Comparison of ENCODE assay signal across 22 cellular contexts in the genomic region with DNA sequence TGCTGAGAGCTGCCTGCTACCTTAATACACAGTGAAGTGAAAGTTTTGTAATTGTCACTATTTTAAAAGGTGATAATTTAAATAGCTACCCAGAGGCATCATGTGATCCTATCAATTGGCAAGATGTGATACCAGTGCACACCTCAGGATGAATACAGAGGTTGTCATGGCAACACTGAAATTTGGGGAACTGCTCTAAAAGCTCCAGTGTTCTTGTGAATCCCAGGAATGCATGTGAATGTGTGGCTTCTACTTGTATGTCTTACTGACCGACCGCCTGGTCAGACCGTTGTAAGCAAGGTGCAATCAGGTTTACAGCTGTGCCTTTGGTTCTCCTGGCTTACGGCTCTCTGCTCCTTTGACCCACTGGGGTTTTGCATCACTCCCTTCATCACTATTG.
"Had no signal": no experiment of that assay in that cellular context is flagged by ENCODE, and none has a peak within 500 bp of the region (broad histone marks: within the 10 kb centered on the region; RNA-seq: fewer than 3 reads in every experiment).

No MANE protein-coding gene starts in this region.

- H3K27me3 ChIP-seq: esophagus muscularis mucosa, hepatocyte, pancreas had no signal

- H3K27ac ChIP-seq: epithelial cell of prostate, esophagus muscularis mucosa, foreskin keratinocyte, hepatocyte, pancreas had no signal

- H2AFZ ChIP-seq: hepatocyte had no signal

- H3K9me3 ChIP-seq: esophagus muscularis mucosa, pancreas had no signal

- H3K4me2 ChIP-seq: hepatocyte, smooth muscle cell had no signal

- H3K27me3 Mint-ChIP-seq: dendritic cell treated with granulocyte-macrophage colony-stimulating factor and Interleukin-4, amounts not matched to agents 40 ng/mL and 50 ng/mL, for 4 days; effector memory CD8-positive, alpha-beta T cell; progenitor cell of endocrine pancreas; type B pancreatic cell had no signal

- H3K36me3 Mint-ChIP-seq: mesothelial cell of epicardium, natural killer cell, type B pancreatic cell had no signal

- H3K4me1 ChIP-seq: esophagus muscularis mucosa, pancreas had no signal

- H3K4me3 ChIP-seq: esophagus muscularis mucosa, hepatocyte, pancreas, smooth muscle cell had no signal

- H3K4me1 Mint-ChIP-seq: natural killer cell, neural crest cell had no signal

- DNase-seq: effector memory CD8-positive, alpha-beta T cell; foreskin keratinocyte; head of caudate nucleus; mammary epithelial cell; natural killer cell; occipital lobe; pancreas; right cardiac atrium; stimulated activated CD4-positive, alpha-beta T cell treated with anti-CD3 and anti-CD28 coated beads, Interleukin-2, amount 100 ng/mL, for 48 hours; stimulated activated naive CD4-positive, alpha-beta T cell treated with Interleukin-2 at 50 U/mL for 16 hours had no signal

- H3K4me3 Mint-ChIP-seq: dendritic cell treated with granulocyte-macrophage colony-stimulating factor and Interleukin-4, amounts not matched to agents 40 ng/mL and 50 ng/mL, for 4 days; effector memory CD8-positive, alpha-beta T cell; mesothelial cell of epicardium; natural killer cell; neural crest cell; type B pancreatic cell had no signal

- FAIRE-seq: colon, islet of Langerhans, pancreas, urothelium cell line had no signal

- H3K27ac Mint-ChIP-seq: dendritic cell treated with granulocyte-macrophage colony-stimulating factor and Interleukin-4, amounts not matched to agents 40 ng/mL and 50 ng/mL, for 4 days; effector memory CD8-positive, alpha-beta T cell; mesothelial cell of epicardium; natural killer cell; progenitor cell of endocrine pancreas; type B pancreatic cell had no signal

- H3K9me3 Mint-ChIP-seq: dendritic cell treated with granulocyte-macrophage colony-stimulating factor and Interleukin-4, amounts not matched to agents 40 ng/mL and 50 ng/mL, for 4 days; effector memory CD8-positive, alpha-beta T cell; mesothelial cell of epicardium; natural killer cell; neural crest cell; type B pancreatic cell had no signal

- H3K36me3 ChIP-seq: esophagus muscularis mucosa, pancreas had no signal
